Comparison of ENCODE assay signal across 17 cellular contexts in the genomic region with DNA sequence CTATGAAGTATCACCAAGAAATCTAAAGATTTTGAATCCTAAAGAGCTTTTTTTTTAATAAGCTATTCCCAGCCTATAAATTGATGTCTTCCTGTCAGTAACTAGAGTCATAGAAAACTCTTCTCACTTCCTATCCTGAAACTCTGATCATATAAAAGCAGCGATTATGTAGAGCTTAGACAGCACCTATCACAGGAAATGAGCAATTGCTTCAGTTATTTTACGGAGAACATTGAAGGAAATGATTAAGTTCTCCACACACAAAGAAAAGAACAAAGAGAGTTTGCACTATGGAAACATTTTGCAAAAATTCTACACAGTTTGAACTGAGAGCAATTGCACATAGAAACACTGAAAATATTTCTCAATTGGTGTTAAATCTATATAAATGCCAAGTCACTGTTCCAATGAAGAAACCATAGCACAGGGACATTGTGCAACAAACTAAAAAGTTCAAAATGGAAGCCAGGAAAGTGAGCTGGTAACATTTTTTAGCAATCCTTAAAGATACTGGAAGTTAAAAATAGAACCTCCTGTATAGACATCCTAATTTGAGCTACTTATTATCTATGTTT.
DNase-seq lines count a peak whose midpoint lies in the region; ATAC-seq, FAIRE-seq and TF ChIP-seq lines count a peak whose summit lies in the region.
"Had no signal": no experiment of that assay in that cellular context is flagged by ENCODE, and none has a peak within 500 bp of the region (broad histone marks: within the 10 kb centered on the region; RNA-seq: fewer than 3 reads in every experiment).

No MANE protein-coding gene starts in this region.

- peaks cover 4% of the 10 kb centered on the region for H3K9me3 ChIP-seq in Loucy (ENCODE audit: insufficient read depth, low read depth, low read length)

- CTCF ChIA-PET in activated CD4-positive, alpha-beta memory T cell treated with anti-CD3 and anti-CD28 coated beads for 36 hours (lab: Charles Lee) = no interaction called here

- H3K27me3 Mint-ChIP-seq in activated CD4-positive, alpha-beta memory T cell treated with anti-CD3 and anti-CD28 coated beads for 36 hours = peaks cover 2% of the 10 kb centered on the region

- peak overlapping the region; percentile 28 for H3K4me2 ChIP-seq in Loucy (ENCODE audit: low read depth, low read length, poor library complexity, severe bottlenecking)

- H3K27me3 ChIP-seq in ACC112 (ENCODE audit: insufficient read depth, low read length) (no peaks in the 10 kb centered on the region), Loucy (ENCODE audit: insufficient read depth, low read length, poor library complexity, severe bottlenecking) (no peaks in the 10 kb centered on the region)

- H3K4me1 ChIP-seq in ACC112 (ENCODE audit: control insufficient read depth, insufficient read depth, low read length, unreplicated experiment) (peaks cover 12% of the 10 kb centered on the region), Loucy (ENCODE audit: insufficient read depth, low read length, poor library complexity, severe bottlenecking) (peaks cover 12% of the 10 kb centered on the region)

- no peaks in the 10 kb centered on the region for H3K9me3 Mint-ChIP-seq in activated CD4-positive, alpha-beta memory T cell treated with anti-CD3 and anti-CD28 coated beads for 36 hours

- no peak for DNase-seq in activated CD4-positive, alpha-beta memory T cell treated with anti-CD3 and anti-CD28 coated beads for 36 hours
- DNase-seq in fibroblast of pulmonary artery (ENCODE audit: low read depth) (peak; percentile 84), urothelium cell line (ENCODE audit: low spot score) (no peak), Right ventricle myocardium superior (no peak), Ammon's horn (ENCODE audit: low spot score) (no peak)
- DNase-seq: activated naive CD4-positive, alpha-beta T cell treated with anti-CD3 and anti-CD28 coated beads for 36 hours; Calu3; effector CD8-positive, alpha-beta T cell; H9; IMR-90; substantia nigra had no signal

- no peaks in the 10 kb centered on the region for H3K36me3 Mint-ChIP-seq in activated CD4-positive, alpha-beta memory T cell treated with anti-CD3 and anti-CD28 coated beads for 36 hours
- H3K36me3 Mint-ChIP-seq: memory B cell had no signal

- POLR2A ChIA-PET in activated CD4-positive, alpha-beta memory T cell treated with anti-CD3 and anti-CD28 coated beads for 36 hours (lab: Charles Lee) = no interaction called here

- no peaks in the 10 kb centered on the region for H4K20me1 ChIP-seq in Loucy (ENCODE audit: insufficient read depth, low read length, poor library complexity, severe bottlenecking)

- ATAC-seq in GM18867 (IDR thresholded peaks at IDR 0.05; ENCODE audit: unreplicated experiment) = no peak
- no peak for ATAC-seq in Right ventricle myocardium superior (ENCODE audit: poor library complexity)

- intact Hi-C loops in activated CD4-positive, alpha-beta memory T cell treated with anti-CD3 and anti-CD28 coated beads for 36 hours (cut with micrococcal nuclease) = no loop called here
- intact Hi-C loops in Right ventricle myocardium superior (cut with DNase I) = no loop called here

- H3K27ac ChIP-seq in ACC112 (ENCODE audit: low read depth, low read length) = peak overlapping the region; percentile 76

- no peaks in the 10 kb centered on the region for H3K36me3 ChIP-seq in ACC112 (ENCODE audit: insufficient read depth, low read length)
- H3K36me3 ChIP-seq in Loucy (ENCODE audit: insufficient read depth, low read length) = no peaks in the 10 kb centered on the region

- no peak overlapping the region for H3K4me3 Mint-ChIP-seq in activated CD4-positive, alpha-beta memory T cell treated with anti-CD3 and anti-CD28 coated beads for 36 hours
- H3K4me3 Mint-ChIP-seq: activated naive CD4-positive, alpha-beta T cell treated with anti-CD3 and anti-CD28 coated beads for 36 hours; H9; memory B cell; nephron had no signal

- H3K4me1 Mint-ChIP-seq in activated CD4-positive, alpha-beta memory T cell treated with anti-CD3 and anti-CD28 coated beads for 36 hours (ENCODE audit: low read depth) = peaks cover 6% of the 10 kb centered on the region
- H3K4me1 Mint-ChIP-seq: H9, memory B cell, nephron had no signal

- H3K9ac ChIP-seq in Loucy (ENCODE audit: low read depth, low read length, poor library complexity, severe bottlenecking) = no peak overlapping the region

- H3K27ac Mint-ChIP-seq in activated CD4-positive, alpha-beta memory T cell treated with anti-CD3 and anti-CD28 coated beads for 36 hours = peak overlapping the region; percentile 36
- H3K27ac Mint-ChIP-seq: activated naive CD4-positive, alpha-beta T cell treated with anti-CD3 and anti-CD28 coated beads for 36 hours; memory B cell; nephron had no signal

- H3K9me2 ChIP-seq in Loucy (replicated peaks; ENCODE audit: low read depth, low read length) = no peaks in the 10 kb centered on the region

- H3K79me2 ChIP-seq in ACC112 (ENCODE audit: control insufficient read depth, insufficient read depth, low read length, unreplicated experiment) = no peaks in the 10 kb centered on the region
- no peaks in the 10 kb centered on the region for H3K79me2 ChIP-seq in Loucy (ENCODE audit: insufficient read depth, low read length)

- H3K4me3 ChIP-seq in ACC112 (ENCODE audit: low read depth, low read length) (no peak overlapping the region), Loucy (ENCODE audit: low read length, poor library complexity, severe bottlenecking) (no peak overlapping the region), fibroblast of pulmonary artery (replicated peaks; ENCODE audit: low read depth, low read length) (no peak overlapping the region)

- no peak for FAIRE-seq in urothelium cell line (lab: Jason Lieb, UNC)
- FAIRE-seq: G401.6 had no signal

- no peaks in the 10 kb centered on the region for H3F3A ChIP-seq in Loucy (ENCODE audit: low read depth)

- H2AFZ ChIP-seq in ACC112 (ENCODE audit: low read length, unreplicated experiment) = peak overlapping the region; percentile 32
- peak overlapping the region; percentile 44 for H2AFZ ChIP-seq in Loucy (ENCODE audit: low read length)

- TF ChIP-seq CTCF in Loucy (conservative IDR thresholded peaks at IDR 0.05; ENCODE audit: low read length) (no peak), fibroblast of pulmonary artery (IDR thresholded peaks at IDR 0.05; ENCODE audit: low read length, missing control alignments) (no peak)
